Comparison of ENCODE assay signal across 9 cellular contexts in the genomic region with DNA sequence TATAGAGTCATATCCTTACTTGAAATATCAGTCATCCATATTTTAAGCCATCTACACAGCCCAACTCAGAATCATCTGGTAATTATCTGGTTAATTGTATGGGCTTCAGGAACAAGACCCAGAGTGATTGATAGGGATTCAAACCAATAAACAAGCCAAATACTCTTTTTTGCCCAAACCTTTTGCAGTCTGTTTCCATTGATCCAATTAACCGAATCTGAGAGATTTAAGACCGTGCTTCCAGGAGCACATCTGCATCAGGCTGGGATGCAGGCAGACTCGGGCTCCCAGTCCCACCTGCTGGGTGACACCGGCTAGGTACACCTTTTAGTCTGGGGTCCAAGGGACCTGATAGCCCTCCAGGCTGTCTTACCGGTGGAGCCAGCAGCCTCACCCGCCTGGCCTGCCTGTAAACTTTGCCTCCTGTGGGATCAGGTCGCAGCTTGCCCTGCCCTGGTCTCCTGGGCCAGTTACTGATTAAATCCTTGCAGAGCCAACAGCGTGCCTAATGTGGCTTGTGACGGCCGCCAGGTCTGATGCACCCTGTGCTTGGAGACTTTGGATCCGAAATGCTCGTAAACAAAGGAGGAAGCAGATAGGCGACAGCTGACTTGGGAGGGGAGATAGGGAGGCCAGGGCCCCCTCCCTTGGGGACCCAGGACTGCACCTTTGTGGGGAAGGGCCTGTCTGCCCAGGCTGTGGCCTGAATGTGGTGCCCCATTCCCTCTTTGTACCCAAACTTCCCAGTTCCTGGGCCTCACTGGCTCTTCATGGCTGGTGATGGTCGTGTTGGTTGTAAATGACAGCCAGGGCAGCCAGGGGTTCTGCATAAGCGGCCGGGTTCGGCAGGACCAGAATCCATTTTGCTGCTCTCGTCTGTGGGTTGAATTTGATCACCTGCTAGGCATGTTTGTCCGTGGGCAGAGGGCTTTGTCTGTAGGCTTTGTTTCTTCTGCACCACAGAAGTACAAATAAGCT. TPM values are rescaled to one million over a fixed set of nuclear protein-coding genes. Genes with fewer than 3 reads are reported as not detected.
A peak's percentile ranks its signal among the peaks of the same experiment; 100 is the strongest.
DNase-seq lines count a peak whose midpoint lies in the region; ATAC-seq and TF ChIP-seq lines count a peak whose summit lies in the region.
"Had no signal": no experiment of that assay in that cellular context is flagged by ENCODE, and none has a peak within 500 bp of the region (broad histone marks: within the 10 kb centered on the region; RNA-seq: fewer than 3 reads in every experiment).

No MANE protein-coding gene starts in this region.

- ATAC-seq in lower lobe of right lung, result no peak
- ATAC-seq in GM21529 (IDR thresholded peaks at IDR 0.05; ENCODE audit: unreplicated experiment), result no peak

- intact Hi-C loops in lower lobe of right lung (cut with DNase I), result no loop called here
- intact Hi-C loops in vagina (cut with DNase I), result loop anchor here (5.0 kb wide), 1 partner anchor 159 kb away; no protein-coding TSS in a partner anchor

- DNase-seq in cardiac muscle cell (ENCODE audit: low read depth in 1 of 2, low spot score in 1 of 2), result peak in 1 of 2 donors; percentile 24
- DNase-seq in right atrium auricular region (ENCODE audit: low spot score), result no peak
- DNase-seq in astrocyte of the cerebellum (ENCODE audit: low read depth), result no peak
- no peak for DNase-seq in lower lobe of right lung
- DNase-seq in vagina (ENCODE audit: extremely low spot score in 2 of 2), result no peak
- no peak for DNase-seq in NK-92 treated with Interleukin-12 subunit alpha and Interleukin-12 subunit beta, amount 100 ng/mL, for 24 hours (lab: John Stamatoyannopoulos, UW)
- DNase-seq in HPDE6-E6E7 (ENCODE audit: extremely low spot score), result no peak

- in situ Hi-C loops in astrocyte of the cerebellum (cut with HindIII; ENCODE audit: low sequenced_read_pairs), result no loop called here

- H3K27me3 ChIP-seq in cardiac muscle cell (no peaks in the 10 kb centered on the region), right atrium auricular region (no peaks in the 10 kb centered on the region), lower lobe of right lung (ENCODE audit: low read depth) (no peaks in the 10 kb centered on the region), vagina (no peaks in the 10 kb centered on the region)
- H3K27me3 ChIP-seq: SJSA1 had no signal

- no peak for TF ChIP-seq POLR2A in vagina (IDR thresholded peaks at IDR 0.05)

- no peaks in the 10 kb centered on the region for H3K9me3 ChIP-seq in cardiac muscle cell (ENCODE audit: low read depth)
- no peaks in the 10 kb centered on the region for H3K9me3 ChIP-seq in right atrium auricular region
- no peaks in the 10 kb centered on the region for H3K9me3 ChIP-seq in lower lobe of right lung
- H3K9me3 ChIP-seq in vagina, result no peaks in the 10 kb centered on the region
- H3K9me3 ChIP-seq: SJSA1 had no signal

- peak overlapping the region; percentile 3 for H3K27ac ChIP-seq in cardiac muscle cell
- H3K27ac ChIP-seq in right atrium auricular region, result peak overlapping the region in 1 of 2 donors; percentile 85
- H3K27ac ChIP-seq in lower lobe of right lung, result peak overlapping the region; percentile 51
- H3K27ac ChIP-seq in vagina, result peak overlapping the region; percentile 93
- H3K27ac ChIP-seq: SJSA1 had no signal

- H3K36me3 ChIP-seq in cardiac muscle cell (no peaks in the 10 kb centered on the region), right atrium auricular region (no peaks in the 10 kb centered on the region), lower lobe of right lung (no peaks in the 10 kb centered on the region), vagina (no peaks in the 10 kb centered on the region)
- H3K36me3 ChIP-seq: SJSA1 had no signal

- TF ChIP-seq CTCF in cardiac muscle cell (IDR thresholded peaks at IDR 0.05; ENCODE audit: low read depth, low read length), result no peak
- TF ChIP-seq CTCF in right atrium auricular region (IDR thresholded peaks at IDR 0.05), result no peak
- no peak for TF ChIP-seq CTCF in astrocyte of the cerebellum (IDR thresholded peaks at IDR 0.05; ENCODE audit: low read depth, low read length, missing control alignments)
- TF ChIP-seq CTCF in lower lobe of right lung (IDR thresholded peaks at IDR 0.05), result no peak
- TF ChIP-seq CTCF in vagina (IDR thresholded peaks at IDR 0.05), result no peak

- H3K4me1 ChIP-seq in cardiac muscle cell (ENCODE audit: low read depth), result peaks cover 27% of the 10 kb centered on the region
- peaks cover 0 to 65% of the 10 kb centered on the region in 2 donors for H3K4me1 ChIP-seq in right atrium auricular region
- H3K4me1 ChIP-seq in lower lobe of right lung, result peaks cover 60% of the 10 kb centered on the region
- peaks cover 64% of the 10 kb centered on the region for H3K4me1 ChIP-seq in vagina

- H3K4me3 ChIP-seq in cardiac muscle cell (no peak overlapping the region), right atrium auricular region (no peak overlapping the region), astrocyte of the cerebellum (ENCODE audit: low read depth, low read length) (peak overlapping the region; percentile 15), lower lobe of right lung (peak overlapping the region; percentile 94), vagina (peak overlapping the region; percentile 87 to 97)
- H3K4me3 ChIP-seq: SJSA1 had no signal

RNA-seq across cellular contexts. Expression of gene CMIP, which starts 3.8 kb away (rescaled TPM):
- total RNA-seq in cardiac muscle cell (16.6 and 22.2 TPM in 2 replicates), right atrium auricular region (10 to 100 TPM in 1 of 2 donors, 1 to 10 TPM in 1; 7.7 to 19.2 TPM), lower lobe of right lung (77.4 TPM), vagina (66.3 TPM)
- polyA plus RNA-seq in cardiac muscle cell, result 1.6 and 1.8 TPM in 2 replicates

Comparison
In these comparisons a context has a peak if more than half of its experiments do, and no peak if none do; other contexts are left out.
1. H3K4me3 ChIP-seq: peak in astrocyte of the cerebellum (single experiment), lower lobe of right lung (single experiment) and vagina (2 of 2); none in cardiac muscle cell (single experiment) and right atrium auricular region (0 of 2).